Comparison of ENCODE assay signal across 8 cellular contexts in the genomic region with DNA sequence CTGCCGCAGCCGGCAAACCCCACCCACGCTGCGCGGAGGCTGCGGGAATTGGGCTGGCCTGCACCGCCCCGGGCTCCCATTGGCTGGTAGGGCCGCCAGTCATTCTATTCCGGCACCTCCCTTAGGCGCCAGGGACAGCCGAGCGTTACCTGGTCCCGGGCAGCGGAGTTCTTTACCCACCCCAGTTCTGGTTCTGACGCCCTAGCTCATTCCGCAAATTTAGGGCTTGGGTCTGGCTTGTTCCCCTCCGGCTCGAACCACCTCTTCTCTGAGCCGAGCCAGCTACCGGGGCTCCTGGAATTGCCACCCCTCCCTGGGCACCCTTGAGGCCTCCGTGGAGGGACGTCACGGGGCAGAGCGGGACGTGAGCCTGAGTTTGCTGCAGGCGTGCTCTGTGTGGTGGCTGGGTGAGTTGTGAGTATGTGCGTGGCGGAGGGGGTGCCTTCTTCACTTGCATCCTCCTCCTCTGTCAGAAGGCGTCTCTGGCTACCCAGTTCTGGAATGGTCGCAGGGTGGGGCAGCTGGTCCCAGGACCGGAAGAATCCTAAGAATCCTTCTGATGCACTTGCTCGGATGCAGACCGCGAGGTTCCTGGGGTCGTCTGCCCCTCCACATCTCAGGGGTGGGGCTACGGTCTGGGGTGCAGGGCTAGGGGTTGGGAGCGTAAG. TPM values are rescaled to one million over a fixed set of nuclear protein-coding genes. Genes with fewer than 3 reads are reported as not detected.
DNase-seq lines count a peak whose midpoint lies in the region; ATAC-seq and TF ChIP-seq lines count a peak whose summit lies in the region.

A gene (minus strand): TSS at position 2 of the 668 bp plus-strand sequence. CDS start 910 bp downstream, outside the sequence.
A gene with protein sequence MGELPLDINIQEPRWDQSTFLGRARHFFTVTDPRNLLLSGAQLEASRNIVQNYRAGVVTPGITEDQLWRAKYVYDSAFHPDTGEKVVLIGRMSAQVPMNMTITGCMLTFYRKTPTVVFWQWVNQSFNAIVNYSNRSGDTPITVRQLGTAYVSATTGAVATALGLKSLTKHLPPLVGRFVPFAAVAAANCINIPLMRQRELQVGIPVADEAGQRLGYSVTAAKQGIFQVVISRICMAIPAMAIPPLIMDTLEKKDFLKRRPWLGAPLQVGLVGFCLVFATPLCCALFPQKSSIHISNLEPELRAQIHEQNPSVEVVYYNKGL (plus strand): TSS at position 107 of the 668 bp plus-strand sequence. CDS start 3,461 bp downstream, outside the sequence.

- no peak for TF ChIP-seq CTCF in CD4-positive, alpha-beta T cell (IDR thresholded peaks at IDR 0.05)

- peak; percentile 76 for ATAC-seq in CD4-positive, alpha-beta T cell (ENCODE audit: poor library complexity)
- ATAC-seq in GM19468 (IDR thresholded peaks at IDR 0.05; ENCODE audit: extremely low read depth, unreplicated experiment): peak; percentile 90
- ATAC-seq in effector memory CD8-positive, alpha-beta T cell (replicated peaks): peak; percentile 77

- H3K27ac ChIP-seq in CD4-positive, alpha-beta T cell (ENCODE audit: low read depth, low read length): peak within 1 kb of the TSS; percentile 93

- H3K4me3 Mint-ChIP-seq in CD4-positive, alpha-beta T cell: peak within 1 kb of the TSS; percentile 95
- peak within 1 kb of the TSS; percentile 83 to 89 for H3K4me3 Mint-ChIP-seq in effector memory CD8-positive, alpha-beta T cell

- H3K27me3 Mint-ChIP-seq in CD4-positive, alpha-beta T cell: no peaks in the 10 kb centered on the region
- H3K27me3 Mint-ChIP-seq in effector memory CD8-positive, alpha-beta T cell: peaks cover 0 to 11% of the 10 kb centered on the region in 2 donors

- peaks cover 19% of the 10 kb centered on the region for H3K4me1 Mint-ChIP-seq in CD4-positive, alpha-beta T cell (ENCODE audit: low read depth)
- H3K4me1 Mint-ChIP-seq in effector memory CD8-positive, alpha-beta T cell (ENCODE audit: low read depth in 2 of 2): peaks cover 20 to 24% of the 10 kb centered on the region in 2 donors

- no peaks in the 10 kb centered on the region for H3K9me3 Mint-ChIP-seq in CD4-positive, alpha-beta T cell
- H3K9me3 Mint-ChIP-seq in effector memory CD8-positive, alpha-beta T cell: no peaks in the 10 kb centered on the region

- H3K36me3 Mint-ChIP-seq in CD4-positive, alpha-beta T cell (ENCODE audit: low read depth): peaks cover 29% of the 10 kb centered on the region
- peaks cover 22% of the 10 kb centered on the region for H3K36me3 Mint-ChIP-seq in effector memory CD8-positive, alpha-beta T cell (ENCODE audit: insufficient read depth)

- H3K27me3 ChIP-seq in CD4-positive, alpha-beta T cell (ENCODE audit: control insufficient read depth, insufficient read depth, low read length): no peaks in the 10 kb centered on the region

- peak; percentile 94 to 98 (median 96) for DNase-seq in CD4-positive, alpha-beta T cell
- peak; percentile 98 for DNase-seq in HPDE6-E6E7 (ENCODE audit: extremely low spot score)
- DNase-seq in NK-92 (lab: John Stamatoyannopoulos, UW; ENCODE audit: unreplicated experiment): peak; percentile 15
- peak; percentile 82 for DNase-seq in activated CD8-positive, alpha-beta memory T cell treated with anti-CD3 and anti-CD28 coated beads, Interleukin-2, amount 50 U/mL, for 1 hour (ENCODE audit: extremely low read depth)
- DNase-seq in effector memory CD8-positive, alpha-beta T cell: peak; percentile 95 to 96 (median 95)
- peak; percentile 98 for DNase-seq in mesenteric fat pad (ENCODE audit: low spot score)
- DNase-seq in stimulated activated CD8-positive, alpha-beta memory T cell treated with anti-CD3 and anti-CD28 coated beads, Interleukin-15, amount 100 ng/mL, for 1 hour (ENCODE audit: low read depth): peak; percentile 94

- peak within 1 kb of the TSS; percentile 97 for H3K27ac Mint-ChIP-seq in CD4-positive, alpha-beta T cell
- H3K27ac Mint-ChIP-seq in effector memory CD8-positive, alpha-beta T cell: peak within 1 kb of the TSS; percentile 93 to 99

- POLR2A ChIA-PET in CD4-positive, alpha-beta T cell (lab: Charles Lee): interaction anchor here (0.9 to 3.2 kb wide), 7 partner anchors 10 to 119 kb away, joined by 3 to 48 read pairs (median 4); a partner anchor contains a TSS

- no peaks in the 10 kb centered on the region for H3K9me3 ChIP-seq in CD4-positive, alpha-beta T cell (ENCODE audit: control insufficient read depth, low read length)

- intact Hi-C loops in CD4-positive, alpha-beta T cell (cut with DNase I, micrococcal nuclease): loop anchor here (1.0 to 5.0 kb wide), 2 partner anchors 33 to 36 kb away; no protein-coding TSS in a partner anchor

- CTCF ChIA-PET in CD4-positive, alpha-beta T cell (lab: Charles Lee): interaction anchor here (0.9 to 3.5 kb wide), 13 partner anchors 10 to 496 kb away, joined by 3 to 28 read pairs (median 5); a partner anchor contains a TSS

RNA-seq across cellular contexts. Expression of the first gene that starts in this region (rescaled TPM):
- total RNA-seq in CD4-positive, alpha-beta T cell: 1 to 10 TPM; 1.7 to 3.1 TPM
- total RNA-seq in mesenteric fat pad: 0.55 TPM

RNA-seq across cellular contexts. Expression of the second gene that starts in this region (rescaled TPM):
- total RNA-seq in CD4-positive, alpha-beta T cell: 10 to 100 TPM; 43.2 to 48.3 TPM
- 46.5 TPM for total RNA-seq in mesenteric fat pad

Comparison
In these comparisons a context has a peak if more than half of its experiments do, and no peak if none do; other contexts are left out.
1. Peak in every context shown above with its lines: DNase-seq, ATAC-seq and H3K27ac ChIP-seq.
2. DNase-seq: peak in every context shown above with its lines; median percentile 98 in HPDE6-E6E7; 98 in mesenteric fat pad; 96 in CD4-positive, alpha-beta T cell; 95 in effector memory CD8-positive, alpha-beta T cell; 94 in stimulated activated CD8-positive, alpha-beta memory T cell treated with anti-CD3 and anti-CD28 coated beads, Interleukin-15, amount 100 ng/mL, for 1 hour; 82 in activated CD8-positive, alpha-beta memory T cell treated with anti-CD3 and anti-CD28 coated beads, Interleukin-2, amount 50 U/mL, for 1 hour; 15 in NK-92.